11 cellular contexts compared by ENCODE assay signal in the genomic region with DNA sequence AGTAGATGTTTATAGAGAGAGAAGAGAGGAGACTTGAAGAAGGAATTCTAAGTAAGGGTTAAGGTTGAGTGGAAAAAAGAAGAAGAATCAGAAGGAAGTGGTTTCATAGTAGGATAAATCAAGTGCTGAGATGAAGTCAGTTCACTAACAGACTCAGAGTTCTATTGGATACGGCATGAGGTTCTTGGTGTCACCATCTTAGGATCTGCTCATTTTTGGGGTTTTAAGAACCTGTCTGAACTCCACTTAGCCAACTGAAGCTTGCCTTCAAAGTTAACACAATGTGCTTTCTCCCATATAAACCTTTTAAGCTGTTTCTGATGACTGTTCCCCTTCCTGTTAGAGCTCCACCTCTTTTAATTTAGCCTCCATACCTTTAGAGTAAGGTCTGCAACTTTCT.
DNase-seq lines count a peak whose midpoint lies in the region; ATAC-seq and TF ChIP-seq lines count a peak whose summit lies in the region.
"Had no signal": no experiment of that assay in that cellular context is flagged by ENCODE, and none has a peak within 500 bp of the region (broad histone marks: within the 10 kb centered on the region; RNA-seq: fewer than 3 reads in every experiment).

No MANE protein-coding gene starts in this region.

- H2AK5ac ChIP-seq in neuronal stem cell (ENCODE audit: low read depth, low read length) = no peak overlapping the region

- H3K4ac ChIP-seq in neuronal stem cell (ENCODE audit: low read length) = no peak overlapping the region

- no peak overlapping the region for H3K9ac ChIP-seq in Loucy (ENCODE audit: low read depth, low read length, poor library complexity, severe bottlenecking)
- no peak overlapping the region for H3K9ac ChIP-seq in neuronal stem cell (ENCODE audit: low read depth, low read length, poor library complexity)

- H3K36me3 ChIP-seq in Loucy (ENCODE audit: insufficient read depth, low read length) = peaks cover 16% of the 10 kb centered on the region; the same call in 1 of the 2 replicates
- H3K36me3 ChIP-seq in gastrocnemius medialis = no peaks in the 10 kb centered on the region
- no peaks in the 10 kb centered on the region for H3K36me3 ChIP-seq in neuronal stem cell (replicated peaks in 1 of 2; ENCODE audit: control insufficient read depth in 2 of 2, insufficient read depth in 2 of 2, low read length in 2 of 2)
- H3K36me3 ChIP-seq: thoracic aorta had no signal

- no peak overlapping the region for H2BK5ac ChIP-seq in neuronal stem cell (ENCODE audit: low read length)

- no peak overlapping the region for H4K91ac ChIP-seq in neuronal stem cell (ENCODE audit: low read depth, low read length, poor library complexity)

- peaks cover 75% of the 10 kb centered on the region for H3K4me1 ChIP-seq in Loucy (ENCODE audit: insufficient read depth, low read length, poor library complexity, severe bottlenecking)
- peaks cover 27 to 68% of the 10 kb centered on the region in 2 donors for H3K4me1 ChIP-seq in gastrocnemius medialis
- H3K4me1 ChIP-seq in neuronal stem cell (ENCODE audit: control insufficient read depth in 2 of 2, insufficient read depth in 1 of 2, low read depth in 1 of 2, low read length in 2 of 2) = peaks cover 9 to 17% of the 10 kb centered on the region in 2 donors

- peaks cover 9 to 28% of the 10 kb centered on the region in 2 donors for H3K36me3 Mint-ChIP-seq in activated naive CD4-positive, alpha-beta T cell treated with anti-CD3 and anti-CD28 coated beads, Interleukin-2, amount 50 U/mL, for 72 hours

- H3F3A ChIP-seq in Loucy (ENCODE audit: low read depth) = peaks cover 24% of the 10 kb centered on the region

- in situ Hi-C loops in gastrocnemius medialis (cut with MboI; ENCODE audit: low sequenced_read_pairs in 4 of 4) = loop anchor here in 3 of 4 donors (5.0 to 25.0 kb wide), 3 partner anchors 258 to 663 kb away; no protein-coding TSS in a partner anchor

- no peak overlapping the region for H4K8ac ChIP-seq in neuronal stem cell (ENCODE audit: low read depth, low read length)

- intact Hi-C loops in gastrocnemius medialis (cut with DNase I; ENCODE audit: low total_unique reads) (no loop called here), head of caudate nucleus (cut with DNase I) (no loop called here)

- H3K4me2 ChIP-seq in Loucy (ENCODE audit: low read depth, low read length, poor library complexity, severe bottlenecking) = peak overlapping the region; percentile 88
- H3K4me2 ChIP-seq in neuronal stem cell (ENCODE audit: insufficient read depth, low read length, poor library complexity, severe bottlenecking) = no peak overlapping the region

- H3K27me3 ChIP-seq in Loucy (ENCODE audit: insufficient read depth, low read length, poor library complexity, severe bottlenecking) = no peaks in the 10 kb centered on the region
- no peaks in the 10 kb centered on the region for H3K27me3 ChIP-seq in gastrocnemius medialis
- H3K27me3 ChIP-seq in neuronal stem cell (ENCODE audit: control insufficient read depth in 3 of 3, insufficient read depth in 3 of 3, low read depth in 1 of 3, low read length in 3 of 3) = no peaks in the 10 kb centered on the region

- no peak for TF ChIP-seq POLR2A in gastrocnemius medialis (IDR thresholded peaks at IDR 0.05)

- peak overlapping the region; percentile 15 for H3K4me3 ChIP-seq in Loucy (ENCODE audit: low read length, poor library complexity, severe bottlenecking)
- H3K4me3 ChIP-seq in gastrocnemius medialis = no peak overlapping the region
- no peak overlapping the region for H3K4me3 ChIP-seq in neuronal stem cell (ENCODE audit: low read length in 2 of 2)
- H3K4me3 ChIP-seq: thoracic aorta had no signal

- H3K27ac Mint-ChIP-seq in activated naive CD4-positive, alpha-beta T cell treated with anti-CD3 and anti-CD28 coated beads, Interleukin-2, amount 50 U/mL, for 72 hours = peak overlapping the region; percentile 93 to 98

- no peak overlapping the region for H3K18ac ChIP-seq in neuronal stem cell (ENCODE audit: low read length)

- no peak overlapping the region for H3K14ac ChIP-seq in neuronal stem cell (ENCODE audit: low read length)

- no peak overlapping the region for H2BK15ac ChIP-seq in neuronal stem cell (ENCODE audit: low read length)

- H2BK120ac ChIP-seq in neuronal stem cell (ENCODE audit: low read depth, low read length) = no peak overlapping the region

- WGBS in neuronal stem cell (ENCODE audit: extremely low coverage in 2 of 2, insufficient read length in 2 of 2, insufficient replicate concordance in 1 of 2), 2 donors = no CpG with 5 or more reads among the region's 1 CpG

- H4K20me1 ChIP-seq in Loucy (ENCODE audit: insufficient read depth, low read length, poor library complexity, severe bottlenecking) = peaks cover 12% of the 10 kb centered on the region

- peak; percentile 17 for DNase-seq in SKM-1 treated with dmso at 0.1 percent for 144 hours (lab: John Stamatoyannopoulos, UW; ENCODE audit: unreplicated experiment)
- DNase-seq in SKM-1 (lab: John Stamatoyannopoulos, UW; ENCODE audit: unreplicated experiment) = no peak
- no peak for DNase-seq in activated naive CD4-positive, alpha-beta T cell treated with anti-CD3 and anti-CD28 coated beads, Interleukin-2, amount 50 U/mL, for 72 hours (ENCODE audit: low spot score in 2 of 2)
- no peak for DNase-seq in gastrocnemius medialis
- DNase-seq in head of caudate nucleus = no peak
- no peak for DNase-seq in omental fat pad (ENCODE audit: low spot score)
- no peak for DNase-seq in neuronal stem cell (ENCODE audit: low spot score)
- DNase-seq: activated T-cell treated with anti-CD3 and anti-CD28 coated beads, Interleukin-2, amount 50 U/mL, for 4 hours; erythroblast had no signal

- H2BK12ac ChIP-seq in neuronal stem cell (ENCODE audit: low read length) = no peak overlapping the region

- peaks cover 0 to 3% of the 10 kb centered on the region in 2 donors for H3K9me3 Mint-ChIP-seq in activated naive CD4-positive, alpha-beta T cell treated with anti-CD3 and anti-CD28 coated beads, Interleukin-2, amount 50 U/mL, for 72 hours

- no peaks in the 10 kb centered on the region for H3K9me2 ChIP-seq in Loucy (replicated peaks; ENCODE audit: low read depth, low read length)

- H3K27ac ChIP-seq in gastrocnemius medialis (peak overlapping the region in 3 of 4 donors; percentile 69 to 81 (median 77)), neuronal stem cell (replicated peaks; ENCODE audit: low read length) (no peak overlapping the region)

- no peaks in the 10 kb centered on the region for H3K9me3 ChIP-seq in Loucy (ENCODE audit: insufficient read depth, low read depth, low read length)
- H3K9me3 ChIP-seq in gastrocnemius medialis = no peaks in the 10 kb centered on the region
- no peaks in the 10 kb centered on the region for H3K9me3 ChIP-seq in neuronal stem cell (replicated peaks in 1 of 2; ENCODE audit: control insufficient read depth in 2 of 2, insufficient read depth in 1 of 2, low read depth in 1 of 2, low read length in 2 of 2)
- H3K9me3 ChIP-seq: thoracic aorta had no signal

- ATAC-seq in activated naive CD4-positive, alpha-beta T cell treated with anti-CD3 and anti-CD28 coated beads, Interleukin-2, amount 50 U/mL, for 72 hours = no peak
- no peak for ATAC-seq in gastrocnemius medialis
- ATAC-seq in omental fat pad (ENCODE audit: low FRiP score) = no peak
- ATAC-seq: activated T-cell treated with anti-CD3 and anti-CD28 coated beads, Interleukin-2, amount 50 U/mL, for 4 hours had no signal

- H3K79me1 ChIP-seq in neuronal stem cell (ENCODE audit: low read depth, low read length) = no peaks in the 10 kb centered on the region

- no peak overlapping the region for H3K23ac ChIP-seq in neuronal stem cell (ENCODE audit: low read depth, low read length, poor library complexity)

- H3K79me2 ChIP-seq in Loucy (ENCODE audit: insufficient read depth, low read length) = peaks cover 52% of the 10 kb centered on the region

- TF ChIP-seq CTCF in Loucy (conservative IDR thresholded peaks at IDR 0.05; ENCODE audit: low read length) (no peak), gastrocnemius medialis (IDR thresholded peaks at IDR 0.05 in 4 of 5, conservative IDR thresholded peaks at IDR 0.05 in 1 of 5) (no peak), omental fat pad (IDR thresholded peaks at IDR 0.05) (no peak)

- H2AFZ ChIP-seq in Loucy (ENCODE audit: low read length) (no peak overlapping the region), neuronal stem cell (ENCODE audit: low read length) (no peak overlapping the region)
